Comparison of ENCODE assay signal across 12 cellular contexts in genomic region chr1:155082941-155083541, GRCh38. TPM values are rescaled to one million over a fixed set of nuclear protein-coding genes. Genes with fewer than 3 reads are reported as not detected.
A peak's percentile ranks its signal among the peaks of the same experiment; 100 is the strongest.
DNase-seq lines count a peak whose midpoint lies in the region; TF ChIP-seq lines count a peak whose summit lies in the region.
"Had no signal": no experiment of that assay in that cellular context is flagged by ENCODE, and none has a peak within 500 bp of the region (broad histone marks: within the 10 kb centered on the region; RNA-seq: fewer than 3 reads in every experiment).

No MANE protein-coding gene starts in this region.

- H3K4me2 ChIP-seq in OCI-LY7 (ENCODE audit: low read length) = no peak overlapping the region

- DNase-seq in D341Med (ENCODE audit: low spot score) (peak; percentile 23), Peyer's patch (peak in 1 of 3 donors; percentile 72), sigmoid colon (peak; percentile 62), GM10248 (ENCODE audit: extremely low spot score) (no peak), OCI-LY7 (ENCODE audit: low spot score) (no peak)
- DNase-seq in stimulated activated CD4-positive, alpha-beta T cell treated with anti-CD3 and anti-CD28 coated beads, Interleukin-2, amount 100 ng/mL, for 24 hours = no peak
- DNase-seq: COR-L47, NCI-H187, SHP77 treated with DMSO at 0.1 percent for 48 hours had no signal

- TF ChIP-seq EP300 in sigmoid colon (IDR thresholded peaks at IDR 0.05) = no peak

- H3K4me1 ChIP-seq in Peyer's patch = peaks cover 23 to 77% (median 51%) of the 10 kb centered on the region in 4 donors
- peaks cover 14% of the 10 kb centered on the region for H3K4me1 ChIP-seq in iPS-15b (ENCODE audit: control insufficient read depth, insufficient read depth, low read length)
- H3K4me1 ChIP-seq in sigmoid colon = peaks cover 0 to 63% (median 62%) of the 10 kb centered on the region in 4 donors
- H3K4me1 ChIP-seq in OCI-LY7 (ENCODE audit: insufficient read depth, low read length, poor library complexity, severe bottlenecking) = peaks cover 64% of the 10 kb centered on the region

- no peaks in the 10 kb centered on the region for H3K9me2 ChIP-seq in OCI-LY7 (ENCODE audit: insufficient read depth, low read length)

- TF ChIP-seq CTCF in Peyer's patch (IDR thresholded peaks at IDR 0.05) (no peak), sigmoid colon (IDR thresholded peaks at IDR 0.05) (no peak), GM10248 (IDR thresholded peaks at IDR 0.05; ENCODE audit: control extremely low read depth, extremely low read depth, low read depth, missing control alignments) (no peak), OCI-LY7 (conservative IDR thresholded peaks at IDR 0.05; ENCODE audit: low read length) (no peak)

- peak overlapping the region in 1 of 4 donors; percentile 37 for H3K4me3 ChIP-seq in Peyer's patch
- H3K4me3 ChIP-seq in iPS-15b (ENCODE audit: low read depth, low read length) = peak overlapping the region; percentile 52
- no peak overlapping the region for H3K4me3 ChIP-seq in sigmoid colon
- no peak overlapping the region for H3K4me3 ChIP-seq in OCI-LY7 (ENCODE audit: low read depth, low read length, poor library complexity, severe bottlenecking)
- H3K4me3 ChIP-seq: right lobe of liver had no signal

- no TSS peak for BruUV-seq in OCI-LY7 (replicated peaks; lab: Mats Ljungman, UMichigan)

- H3K27me3 ChIP-seq in Peyer's patch (peaks cover 0 to 47% of the 10 kb centered on the region in 2 donors), iPS-15b (ENCODE audit: control insufficient read depth, insufficient read depth, low read length) (peaks cover 53% of the 10 kb centered on the region), sigmoid colon (peaks cover 45 to 58% (median 56%) of the 10 kb centered on the region in 3 donors)

- H2AFZ ChIP-seq in OCI-LY7 (ENCODE audit: low read length) = no peak overlapping the region

- CTCF ChIA-PET in GM10248 (lab: Yijun Ruan, JAX) (interaction anchor here (1.0 to 5.1 kb wide), 7 partner anchors 7 to 523 kb away, joined by 3 to 169 read pairs (median 42); partner anchors contain the start of genes EFNA4 and KRTCAP2), OCI-LY7 (lab: Charles Lee; ENCODE audit: unreplicated experiment) (no interaction called here)

- no peaks in the 10 kb centered on the region for H3K79me2 ChIP-seq in OCI-LY7 (ENCODE audit: insufficient read depth, low read depth, low read length)

- peak overlapping the region in 3 of 4 donors; percentile 8 to 34 (median 13) for H3K27ac ChIP-seq in Peyer's patch
- no peak overlapping the region for H3K27ac ChIP-seq in sigmoid colon
- H3K27ac ChIP-seq in OCI-LY7 (ENCODE audit: low read depth, low read length, poor library complexity, severe bottlenecking) = no peak overlapping the region
- H3K27ac ChIP-seq: right lobe of liver had no signal

- H3K9ac ChIP-seq in iPS-15b (ENCODE audit: low read depth, low read length) = no peak overlapping the region

- POLR2A ChIA-PET in GM10248 (lab: Yijun Ruan, JAX) = interaction anchor here (0.5 kb wide), 1 partner anchor 13 kb away, joined by 4 read pairs; no protein-coding TSS in a partner anchor
- POLR2A ChIA-PET in OCI-LY7 (lab: Charles Lee) = no interaction called here

- no peak for TF ChIP-seq POLR2A in Peyer's patch (IDR thresholded peaks at IDR 0.05)
- peak in 1 of 2 donors; percentile 23 for TF ChIP-seq POLR2A in sigmoid colon (IDR thresholded peaks at IDR 0.05)

- intact Hi-C loops in sigmoid colon (cut with DNase I) = no loop called here
- intact Hi-C loops in OCI-LY7 (cut with micrococcal nuclease; ENCODE audit: unreplicated experiment) = loop anchor here (1.0 kb wide), 1 partner anchor 524 kb away; no protein-coding TSS in a partner anchor

- H4K20me1 ChIP-seq in OCI-LY7 (ENCODE audit: insufficient read depth, low read length) = no peaks in the 10 kb centered on the region

- 14 to 52% methylated on average over 8 of the region's 8 CpGs for WGBS in sigmoid colon, 2 donors

- H3K9me3 ChIP-seq in Peyer's patch (no peaks in the 10 kb centered on the region), iPS-15b (ENCODE audit: control insufficient read depth, insufficient read depth, low read length) (no peaks in the 10 kb centered on the region), sigmoid colon (no peaks in the 10 kb centered on the region), OCI-LY7 (ENCODE audit: low read length) (no peaks in the 10 kb centered on the region)
- H3K9me3 ChIP-seq: right lobe of liver had no signal

- no peaks in the 10 kb centered on the region for H3K36me3 ChIP-seq in Peyer's patch
- H3K36me3 ChIP-seq in iPS-15b (ENCODE audit: control insufficient read depth, insufficient read depth, low read length) = no peaks in the 10 kb centered on the region
- H3K36me3 ChIP-seq in sigmoid colon = no peaks in the 10 kb centered on the region
- no peaks in the 10 kb centered on the region for H3K36me3 ChIP-seq in OCI-LY7 (ENCODE audit: insufficient read depth, low read length)
- H3K36me3 ChIP-seq: right lobe of liver had no signal

RNA-seq across cellular contexts. Expression of gene EFNA3, which starts 4.4 kb away (rescaled TPM):
- total RNA-seq in Peyer's patch (1 to 10 TPM; 2.3 to 8.7 (median 5.3) TPM), sigmoid colon (1 to 10 TPM in 3 of 4 donors, under 1 TPM in 1; 0.27 to 3.0 (median 1.9) TPM), OCI-LY7 (2022) (4.8 and 10.8 TPM in 2 replicates)
- 1 to 10 TPM; 8.4 to 9.0 (median 8.5) TPM for polyA plus RNA-seq in sigmoid colon
- total RNA-seq in OCI-LY7 (2014; rRNA removed; shearing (Covaris generic)) = 5.7 and 6.7 TPM in 2 replicates

RNA-seq across cellular contexts. Expression of gene EFNA4, which starts 19.5 kb away (rescaled TPM):
- total RNA-seq in Peyer's patch (10 to 100 TPM in 3 of 4 donors, 1 to 10 TPM in 1; 2.5 to 39.6 (median 18.2) TPM), sigmoid colon (1 to 10 TPM; 1.6 to 5.0 (median 3.1) TPM), OCI-LY7 (2022) (9.0 and 10.1 TPM in 2 replicates)
- 10 to 100 TPM; 10.2 to 22.2 (median 12.0) TPM for polyA plus RNA-seq in sigmoid colon
- 10.5 and 11.5 TPM in 2 replicates for total RNA-seq in OCI-LY7 (2014; rRNA removed; shearing (Covaris generic))

RNA-seq across cellular contexts. Expression of gene ADAM15, which starts 31.9 kb away (rescaled TPM):
- total RNA-seq in Peyer's patch (100 to 1,000 TPM; 111 to 191 (median 126) TPM), sigmoid colon (10 to 100 TPM; 42.6 to 66.7 (median 53.1) TPM), OCI-LY7 (2022) (50.4 and 56.1 TPM in 2 replicates)
- polyA plus RNA-seq in sigmoid colon = 100 to 1,000 TPM in 1 of 3 donors, 10 to 100 TPM in 2; 37.8 to 186 (median 55.9) TPM
- 14.2 and 19.7 TPM in 2 replicates for total RNA-seq in OCI-LY7 (2014; rRNA removed; shearing (Covaris generic))

RNA-seq across cellular contexts. Expression of gene EFNA1, which starts 44.6 kb away (rescaled TPM):
- total RNA-seq in Peyer's patch (100 to 1,000 TPM in 3 of 4 donors, 10 to 100 TPM in 1; 13.2 to 166 (median 145) TPM), sigmoid colon (10 to 100 TPM; 15.5 to 22.5 (median 16.4) TPM), OCI-LY7 (2022) (not detected in 2 replicates)
- polyA plus RNA-seq in sigmoid colon = 100 to 1,000 TPM in 1 of 3 donors, 10 to 100 TPM in 2; 34.7 to 112 (median 48.1) TPM
- total RNA-seq in OCI-LY7 (2014; rRNA removed; shearing (Covaris generic)) = not detected in 2 replicates

RNA-seq across cellular contexts. Expression of gene DCST1, which starts 49.4 kb away (rescaled TPM):
- total RNA-seq in Peyer's patch (1 to 10 TPM in 1 of 4 donors, under 1 TPM in 1, not detected in 2; 0.88 to 2.7 TPM), sigmoid colon (under 1 TPM in 1 of 4 donors, not detected in 3; 0.16 TPM), OCI-LY7 (2022) (not detected in 2 replicates)
- polyA plus RNA-seq in sigmoid colon = under 1 TPM in 1 of 3 donors, not detected in 2; 0.09 TPM
- not detected in 2 replicates for total RNA-seq in OCI-LY7 (2014; rRNA removed; shearing (Covaris generic))
- total RNA-seq: mucosa of gallbladder, right lobe of liver had no signal

Comparison
In these comparisons a context has a peak if more than half of its experiments do, and no peak if none do; other contexts are left out.
1. DNase-seq: peak in D341Med (single experiment) and sigmoid colon (single experiment); none in GM10248 (single experiment), OCI-LY7 (single experiment) and stimulated activated CD4-positive, alpha-beta T cell treated with anti-CD3 and anti-CD28 coated beads, Interleukin-2, amount 100 ng/mL, for 24 hours (0 of 2).
2. H3K27ac ChIP-seq: peak in Peyer's patch (3 of 4); none in sigmoid colon (0 of 4) and OCI-LY7 (single experiment).